In genomic region chrX:150456466-150456865, GRCh38 we compare ENCODE assay signal across 29 cellular contexts.
DNase-seq lines count a peak whose midpoint lies in the region; TF ChIP-seq lines count a peak whose summit lies in the region.
"Had no signal": no experiment of that assay in that cellular context is flagged by ENCODE, and none has a peak within 500 bp of the region (broad histone marks: within the 10 kb centered on the region; RNA-seq: fewer than 3 reads in every experiment).

No MANE protein-coding gene starts in this region.

- peaks cover 59% of the 10 kb centered on the region for H3K4me1 Mint-ChIP-seq in T-helper 1 cell treated with Interleukin-12 subunit alpha and Interleukin-12 subunit beta and Interleukin-4 antibody, amounts not matched to agents 30 μg/mL and 1 μg/mL, for 36 hours (ENCODE audit: low read depth)
- H3K4me1 Mint-ChIP-seq: endodermal cell had no signal

- intact Hi-C loops in head of caudate nucleus (cut with DNase I) = no loop called here

- H3K4me3 ChIP-seq in epithelial cell of esophagus (ENCODE audit: low read length) = no peak overlapping the region
- H3K4me3 ChIP-seq: MG63, psoas muscle, stomach had no signal

- H3K27ac Mint-ChIP-seq in T-helper 1 cell treated with Interleukin-12 subunit alpha and Interleukin-12 subunit beta and Interleukin-4 antibody, amounts not matched to agents 30 μg/mL and 1 μg/mL, for 36 hours = peak overlapping the region; percentile 82
- H3K27ac Mint-ChIP-seq: activated CD4-positive, alpha-beta memory T cell treated with anti-CD3 and anti-CD28 coated beads, Interleukin-2, amount 10 ng/mL, durations not matched to agents 7 days and 5 days; activated naive CD8-positive, alpha-beta T cell treated with anti-CD3 and anti-CD28 coated beads, Interleukin-2, amount 50 U/mL, for 24 hours; endodermal cell; natural killer cell; T-cell had no signal

- peaks cover 25% of the 10 kb centered on the region for H3K36me3 Mint-ChIP-seq in T-helper 1 cell treated with Interleukin-12 subunit alpha and Interleukin-12 subunit beta and Interleukin-4 antibody, amounts not matched to agents 30 μg/mL and 1 μg/mL, for 36 hours (ENCODE audit: low read depth)
- H3K36me3 Mint-ChIP-seq: natural killer cell, T-cell had no signal

- DNase-seq in DMS53 (lab: John Stamatoyannopoulos, UW) = peak; percentile 10
- DNase-seq in DMS53 treated with DMSO at 0.1 percent for 48 hours (lab: John Stamatoyannopoulos, UW; ENCODE audit: unreplicated experiment) = no peak
- DNase-seq in HT-29 (ENCODE audit: low spot score) = peak; percentile 7
- peak; percentile 66 for DNase-seq in epithelial cell of esophagus (ENCODE audit: low read depth)
- DNase-seq in head of caudate nucleus = no peak
- DNase-seq in medulla oblongata (ENCODE audit: extremely low spot score) = no peak
- no peak for DNase-seq in DMS79 (lab: John Stamatoyannopoulos, UW)
- DNase-seq: activated CD4-positive, alpha-beta memory T cell treated with anti-CD3 and anti-CD28 coated beads, Interleukin-2, amount 10 ng/mL, durations not matched to agents 7 days and 5 days; activated effector memory CD4-positive, alpha-beta T cell treated with anti-CD3 and anti-CD28 coated beads, Interleukin-2, amount 50 U/mL, for 16 hours; activated naive CD8-positive, alpha-beta T cell treated with anti-CD3 and anti-CD28 coated beads, Interleukin-2, amount 50 U/mL, for 24 hours; activated T-cell treated with anti-CD3 and anti-CD28 coated beads for 4 hours; COR-L47; dermis blood vessel endothelial cell; DMS79 treated with DMSO at 0.1 percent for 48 hours; endodermal cell; GF-D8; kidney glomerular epithelial cell; MG63; natural killer cell; NCI-H1417; NCI-H748 treated with DMSO at 0.1 percent for 48 hours; nucleus accumbens; psoas muscle; RPMI8226; stimulated activated CD4-positive, alpha-beta T cell treated with anti-CD3 and anti-CD28 coated beads, Interleukin-4, amount 100 ng/mL, for 1 hour; stomach; T-cell had no signal

- peak; percentile 35 for TF ChIP-seq CTCF in epithelial cell of esophagus (IDR thresholded peaks at IDR 0.05; ENCODE audit: insufficient read depth, low read depth, low read length, missing control alignments)

- H3K27me3 Mint-ChIP-seq in T-helper 1 cell treated with Interleukin-12 subunit alpha and Interleukin-12 subunit beta and Interleukin-4 antibody, amounts not matched to agents 30 μg/mL and 1 μg/mL, for 36 hours (ENCODE audit: low read depth) = no peaks in the 10 kb centered on the region
- H3K27me3 Mint-ChIP-seq: activated CD4-positive, alpha-beta memory T cell treated with anti-CD3 and anti-CD28 coated beads, Interleukin-2, amount 10 ng/mL, durations not matched to agents 7 days and 5 days; activated naive CD8-positive, alpha-beta T cell treated with anti-CD3 and anti-CD28 coated beads, Interleukin-2, amount 50 U/mL, for 24 hours; central memory CD8-positive, alpha-beta T cell had no signal

- peaks cover 4% of the 10 kb centered on the region for H3K9me3 Mint-ChIP-seq in T-helper 1 cell treated with Interleukin-12 subunit alpha and Interleukin-12 subunit beta and Interleukin-4 antibody, amounts not matched to agents 30 μg/mL and 1 μg/mL, for 36 hours
- H3K9me3 Mint-ChIP-seq: activated CD4-positive, alpha-beta memory T cell treated with anti-CD3 and anti-CD28 coated beads, Interleukin-2, amount 10 ng/mL, durations not matched to agents 7 days and 5 days; activated naive CD8-positive, alpha-beta T cell treated with anti-CD3 and anti-CD28 coated beads, Interleukin-2, amount 50 U/mL, for 24 hours; central memory CD8-positive, alpha-beta T cell; natural killer cell; T-cell had no signal

- peak overlapping the region; percentile 21 for H3K4me3 Mint-ChIP-seq in T-helper 1 cell treated with Interleukin-12 subunit alpha and Interleukin-12 subunit beta and Interleukin-4 antibody, amounts not matched to agents 30 μg/mL and 1 μg/mL, for 36 hours
- H3K4me3 Mint-ChIP-seq: activated CD4-positive, alpha-beta memory T cell treated with anti-CD3 and anti-CD28 coated beads, Interleukin-2, amount 10 ng/mL, durations not matched to agents 7 days and 5 days; activated naive CD8-positive, alpha-beta T cell treated with anti-CD3 and anti-CD28 coated beads, Interleukin-2, amount 50 U/mL, for 24 hours; central memory CD8-positive, alpha-beta T cell; endodermal cell; natural killer cell; T-cell had no signal

Comparison
In these comparisons a context has a peak if more than half of its experiments do, and no peak if none do; other contexts are left out.
1. DNase-seq: peak in DMS53 (single experiment), HT-29 (single experiment) and epithelial cell of esophagus (single experiment); none in DMS53 treated with DMSO at 0.1 percent for 48 hours (single experiment), head of caudate nucleus (0 of 42), medulla oblongata (single experiment) and DMS79 (single experiment).